Comparison of ENCODE assay signal across 12 cellular contexts in the genomic region with DNA sequence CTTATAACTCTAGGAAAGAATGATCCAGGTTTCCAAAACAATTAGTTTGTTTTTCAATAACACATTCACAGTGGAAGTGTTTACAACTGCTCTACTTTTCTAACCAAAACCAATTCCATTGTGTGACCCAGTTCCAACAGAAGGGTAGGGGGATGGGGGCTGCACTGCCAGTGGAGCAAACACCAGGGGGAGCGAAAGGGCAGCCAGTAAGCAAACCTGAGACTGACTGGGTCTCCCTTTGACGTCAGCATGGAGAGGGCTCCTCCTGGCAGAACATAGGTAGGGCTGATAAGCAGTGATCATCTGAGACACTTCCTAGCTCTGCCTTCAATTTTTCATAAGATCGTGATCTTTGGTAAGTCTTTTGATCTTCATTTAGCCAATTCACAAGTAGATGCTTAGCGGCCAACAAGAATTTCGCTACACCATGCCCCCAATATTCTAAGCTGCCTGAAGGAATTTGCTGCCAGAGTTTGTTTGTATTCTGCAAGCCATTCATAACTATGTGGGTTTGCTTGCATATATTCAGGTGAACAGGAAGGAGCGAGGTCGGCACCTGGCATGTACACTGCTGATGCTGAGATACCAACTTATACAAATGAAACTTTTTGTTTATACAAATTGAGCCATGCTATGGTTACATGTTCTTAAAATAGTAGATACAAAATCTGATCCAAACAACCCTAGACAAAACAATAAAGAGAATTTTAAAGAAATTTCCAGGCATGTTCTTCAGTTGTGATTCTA. TPM values are rescaled to one million over a fixed set of nuclear protein-coding genes. Genes with fewer than 3 reads are reported as not detected.
DNase-seq lines count a peak whose midpoint lies in the region; ATAC-seq, FAIRE-seq and TF ChIP-seq lines count a peak whose summit lies in the region.
"Had no signal": no experiment of that assay in that cellular context is flagged by ENCODE, and none has a peak within 500 bp of the region (broad histone marks: within the 10 kb centered on the region; RNA-seq: fewer than 3 reads in every experiment).

No MANE protein-coding gene starts in this region.

- no peak overlapping the region for H3K4me3 ChIP-seq in DND-41 (ENCODE audit: low read depth in 1 of 2, low read length in 2 of 2)
- H3K4me3 ChIP-seq in astrocyte (ENCODE audit: insufficient read depth, low read depth, low read length), result no peak overlapping the region
- H3K4me3 ChIP-seq in neural cell (ENCODE audit: low read length), result no peak overlapping the region

- peak; percentile 54 for TF ChIP-seq RAD21 in neural cell (conservative IDR thresholded peaks at IDR 0.05)

- no peak for TF ChIP-seq EP300 in neural cell (conservative IDR thresholded peaks at IDR 0.05; ENCODE audit: poor library complexity, severe bottlenecking)

- FAIRE-seq in astrocyte (lab: Jason Lieb, UNC), result no peak
- FAIRE-seq: TTC549 had no signal

- peaks cover 6% of the 10 kb centered on the region for H3K27me3 Mint-ChIP-seq in astrocyte (ENCODE audit: low read depth, unreplicated experiment)
- no peaks in the 10 kb centered on the region for H3K27me3 Mint-ChIP-seq in activated CD4-positive, alpha-beta T cell treated with anti-CD3 and anti-CD28 coated beads for 36 hours
- H3K27me3 Mint-ChIP-seq: activated naive CD4-positive, alpha-beta T cell treated with anti-CD3 and anti-CD28 coated beads, Interleukin-2, amount 10 ng/mL, durations not matched to agents 7 days and 5 days had no signal

- POLR2A ChIA-PET in activated CD4-positive, alpha-beta T cell treated with anti-CD3 and anti-CD28 coated beads for 36 hours (lab: Charles Lee), result no interaction called here

- H3K9me3 ChIP-seq in DND-41 (ENCODE audit: insufficient read depth, low read length, severe bottlenecking) (no peaks in the 10 kb centered on the region), astrocyte (ENCODE audit: insufficient read depth, low read depth, low read length) (no peaks in the 10 kb centered on the region), neural cell (ENCODE audit: low read length) (no peaks in the 10 kb centered on the region)

- CTCF ChIA-PET in activated CD4-positive, alpha-beta T cell treated with anti-CD3 and anti-CD28 coated beads for 36 hours (lab: Charles Lee), result no interaction called here

- H3K9ac ChIP-seq in DND-41 (ENCODE audit: low read depth, low read length), result no peak overlapping the region
- H3K9ac ChIP-seq in astrocyte (ENCODE audit: low read length), result no peak overlapping the region
- H3K9ac ChIP-seq in neural cell (ENCODE audit: low read length), result no peak overlapping the region

- no peak overlapping the region for H3K4me3 Mint-ChIP-seq in astrocyte (ENCODE audit: unreplicated experiment)
- H3K4me3 Mint-ChIP-seq in activated CD4-positive, alpha-beta T cell treated with anti-CD3 and anti-CD28 coated beads for 36 hours, result no peak overlapping the region
- H3K4me3 Mint-ChIP-seq: activated naive CD4-positive, alpha-beta T cell treated with anti-CD3 and anti-CD28 coated beads, Interleukin-2, amount 10 ng/mL, durations not matched to agents 7 days and 5 days had no signal

- peaks cover 12% of the 10 kb centered on the region for H3K36me3 Mint-ChIP-seq in astrocyte (ENCODE audit: low read depth, unreplicated experiment)
- H3K36me3 Mint-ChIP-seq in activated CD4-positive, alpha-beta T cell treated with anti-CD3 and anti-CD28 coated beads for 36 hours (ENCODE audit: low read depth), result no peaks in the 10 kb centered on the region
- H3K36me3 Mint-ChIP-seq: activated naive CD4-positive, alpha-beta T cell treated with anti-CD3 and anti-CD28 coated beads, Interleukin-2, amount 10 ng/mL, durations not matched to agents 7 days and 5 days had no signal

- H3K4me2 ChIP-seq in DND-41 (ENCODE audit: insufficient read depth, low read length) (no peak overlapping the region), astrocyte (ENCODE audit: low read length) (no peak overlapping the region), neural cell (ENCODE audit: low read length) (no peak overlapping the region)

- intact Hi-C loops in left colon (cut with DNase I, micrococcal nuclease), result no loop called here
- intact Hi-C loops in activated CD4-positive, alpha-beta T cell treated with anti-CD3 and anti-CD28 coated beads for 36 hours (cut with DNase I, micrococcal nuclease), result no loop called here

- H3K4me1 Mint-ChIP-seq in astrocyte (ENCODE audit: low read depth, unreplicated experiment), result peaks cover 18% of the 10 kb centered on the region
- no peaks in the 10 kb centered on the region for H3K4me1 Mint-ChIP-seq in activated CD4-positive, alpha-beta T cell treated with anti-CD3 and anti-CD28 coated beads for 36 hours
- H3K4me1 Mint-ChIP-seq: activated naive CD4-positive, alpha-beta T cell treated with anti-CD3 and anti-CD28 coated beads, Interleukin-2, amount 10 ng/mL, durations not matched to agents 7 days and 5 days had no signal

- peaks cover 2% of the 10 kb centered on the region for H3K27me3 ChIP-seq in DND-41 (ENCODE audit: insufficient read depth, low read length, poor library complexity)
- H3K27me3 ChIP-seq in astrocyte (ENCODE audit: insufficient read depth, low read length), result no peaks in the 10 kb centered on the region
- no peaks in the 10 kb centered on the region for H3K27me3 ChIP-seq in neural cell (ENCODE audit: insufficient read depth, low read depth, low read length)

- peaks cover 2% of the 10 kb centered on the region for H3K9me3 Mint-ChIP-seq in astrocyte (ENCODE audit: unreplicated experiment)
- H3K9me3 Mint-ChIP-seq in activated CD4-positive, alpha-beta T cell treated with anti-CD3 and anti-CD28 coated beads for 36 hours (ENCODE audit: low read depth), result no peaks in the 10 kb centered on the region
- H3K9me3 Mint-ChIP-seq: activated naive CD4-positive, alpha-beta T cell treated with anti-CD3 and anti-CD28 coated beads, Interleukin-2, amount 10 ng/mL, durations not matched to agents 7 days and 5 days had no signal

- no peaks in the 10 kb centered on the region for H3F3A ChIP-seq in neural cell (ENCODE audit: insufficient read depth, low read length, poor library complexity, severe bottlenecking)

- no peak overlapping the region for H2AFZ ChIP-seq in DND-41 (ENCODE audit: low read depth, low read length)
- no peak overlapping the region for H2AFZ ChIP-seq in astrocyte (ENCODE audit: low read depth, low read length)
- H2AFZ ChIP-seq in neural cell (ENCODE audit: low read depth, low read length), result no peak overlapping the region

- H3K27ac Mint-ChIP-seq in astrocyte (ENCODE audit: unreplicated experiment), result peak overlapping the region; percentile 30
- H3K27ac Mint-ChIP-seq in activated CD4-positive, alpha-beta T cell treated with anti-CD3 and anti-CD28 coated beads for 36 hours, result no peak overlapping the region
- H3K27ac Mint-ChIP-seq: activated naive CD4-positive, alpha-beta T cell treated with anti-CD3 and anti-CD28 coated beads, Interleukin-2, amount 10 ng/mL, durations not matched to agents 7 days and 5 days had no signal

- H3K9me2 ChIP-seq in neural cell (ENCODE audit: insufficient read depth, low read length), result no peaks in the 10 kb centered on the region

- H3K4me1 ChIP-seq in DND-41 (ENCODE audit: insufficient read depth, low read length), result no peaks in the 10 kb centered on the region
- H3K4me1 ChIP-seq in astrocyte (ENCODE audit: insufficient read depth, low read length), result no peaks in the 10 kb centered on the region

- ATAC-seq in DND-41 (ENCODE audit: insufficient read depth, low read depth), result peak; percentile 64; the same call in 2 of the 3 replicates
- no peak for ATAC-seq in left colon
- ATAC-seq in activated CD4-positive, alpha-beta T cell treated with anti-CD3 and anti-CD28 coated beads for 36 hours, result no peak
- no peak for ATAC-seq in GM18867 (IDR thresholded peaks at IDR 0.05; ENCODE audit: unreplicated experiment)

- no peak overlapping the region for H3K27ac ChIP-seq in DND-41 (ENCODE audit: low read length)
- H3K27ac ChIP-seq in astrocyte (ENCODE audit: low read depth, low read length), result no peak overlapping the region
- H3K27ac ChIP-seq in neural cell (ENCODE audit: low read length), result no peak overlapping the region

- H3K79me2 ChIP-seq in DND-41 (ENCODE audit: insufficient read depth, low read length) (no peaks in the 10 kb centered on the region), astrocyte (ENCODE audit: insufficient read depth, low read length) (peaks cover 2% of the 10 kb centered on the region), neural cell (replicated peaks; ENCODE audit: insufficient read depth, low read length) (no peaks in the 10 kb centered on the region)

- peak; percentile 27 for DNase-seq in DND-41
- peak; percentile 12 for DNase-seq in NAMALWA (ENCODE audit: low spot score)
- DNase-seq in astrocyte (ENCODE audit: low read depth), result no peak
- no peak for DNase-seq in NCI-H2227 treated with DMSO at 0.1 percent for 48 hours (lab: John Stamatoyannopoulos, UW)
- DNase-seq in left colon, result no peak
- no peak for DNase-seq in activated CD4-positive, alpha-beta T cell treated with anti-CD3 and anti-CD28 coated beads for 36 hours
- DNase-seq: activated naive CD4-positive, alpha-beta T cell treated with anti-CD3 and anti-CD28 coated beads, Interleukin-2, amount 10 ng/mL, durations not matched to agents 7 days and 5 days; NCI-H2029 treated with DMSO at 0.1 percent for 48 hours; stimulated activated CD4-positive, alpha-beta T cell treated with anti-CD3 and anti-CD28 coated beads, Interleukin-4, amount 100 ng/mL, for 24 hours had no signal

- H3K36me3 ChIP-seq in DND-41 (ENCODE audit: insufficient read depth, low read length) (no peaks in the 10 kb centered on the region), astrocyte (ENCODE audit: insufficient read depth, low read length) (no peaks in the 10 kb centered on the region), neural cell (ENCODE audit: insufficient read depth, low read length) (no peaks in the 10 kb centered on the region)

- TF ChIP-seq CTCF in DND-41 (IDR thresholded peaks at IDR 0.05; ENCODE audit: borderline replicate concordance, extremely low read depth, low read length, poor library complexity, severe bottlenecking), result peak; percentile 60
- TF ChIP-seq CTCF in astrocyte (IDR thresholded peaks at IDR 0.05; ENCODE audit: insufficient read depth, low read depth, low read length), result peak; percentile 27
- peak; percentile 56 for TF ChIP-seq CTCF in neural cell (IDR thresholded peaks at IDR 0.05; ENCODE audit: poor library complexity, severe bottlenecking)

- no peaks in the 10 kb centered on the region for H4K20me1 ChIP-seq in DND-41 (ENCODE audit: insufficient read depth, low read length)
- peaks cover 4% of the 10 kb centered on the region for H4K20me1 ChIP-seq in astrocyte (ENCODE audit: insufficient read depth, low read length)
- H4K20me1 ChIP-seq in neural cell (ENCODE audit: insufficient read depth), result no peaks in the 10 kb centered on the region

TF ChIP-seq in neural cell, 6 proteins besides CTCF, POLR2A, EP300 and RAD21 (continues in another document):
- TF ChIP-seq SMC3 (conservative IDR thresholded peaks at IDR 0.05; ENCODE audit: poor library complexity), result peak; percentile 54

RNA-seq across cellular contexts. Expression of gene ST6GAL2, which starts 45.9 kb away (rescaled TPM):
- total RNA-seq in astrocyte, result 59.8 and 120 TPM in 2 replicates
- 21.8 and 22.1 TPM in 2 replicates for polyA plus RNA-seq in neural cell
- polyA minus RNA-seq in neural cell, result 59.6 and 77.6 TPM in 2 replicates
- 1 to 10 TPM; 1.8 to 2.9 TPM for total RNA-seq in left colon
- not detected for total RNA-seq in activated CD4-positive, alpha-beta T cell treated with anti-CD3 and anti-CD28 coated beads for 36 hours

Comparison
In these comparisons a context has a peak if more than half of its experiments do, and no peak if none do; other contexts are left out.
1. DNase-seq: peak in DND-41 (single experiment) and NAMALWA (single experiment); none in astrocyte (single experiment), NCI-H2227 treated with DMSO at 0.1 percent for 48 hours (single experiment), left colon (0 of 2) and activated CD4-positive, alpha-beta T cell treated with anti-CD3 and anti-CD28 coated beads for 36 hours (single experiment).
2. RNA of gene ST6GAL2, which starts 45.9 kb away (total RNA-seq): 59.8 to 120 TPM in astrocyte; 1.8 to 2.9 TPM in left colon and not detected in activated CD4-positive, alpha-beta T cell treated with anti-CD3 and anti-CD28 coated beads for 36 hours; every median in the first group is over 10 times any median in the second.
3. Peak in every context shown above with its lines, with median percentiles within 50 percentile points of each other: CTCF ChIP-seq.